ENCODE assay signal across 1 cellular context in the genomic region with DNA sequence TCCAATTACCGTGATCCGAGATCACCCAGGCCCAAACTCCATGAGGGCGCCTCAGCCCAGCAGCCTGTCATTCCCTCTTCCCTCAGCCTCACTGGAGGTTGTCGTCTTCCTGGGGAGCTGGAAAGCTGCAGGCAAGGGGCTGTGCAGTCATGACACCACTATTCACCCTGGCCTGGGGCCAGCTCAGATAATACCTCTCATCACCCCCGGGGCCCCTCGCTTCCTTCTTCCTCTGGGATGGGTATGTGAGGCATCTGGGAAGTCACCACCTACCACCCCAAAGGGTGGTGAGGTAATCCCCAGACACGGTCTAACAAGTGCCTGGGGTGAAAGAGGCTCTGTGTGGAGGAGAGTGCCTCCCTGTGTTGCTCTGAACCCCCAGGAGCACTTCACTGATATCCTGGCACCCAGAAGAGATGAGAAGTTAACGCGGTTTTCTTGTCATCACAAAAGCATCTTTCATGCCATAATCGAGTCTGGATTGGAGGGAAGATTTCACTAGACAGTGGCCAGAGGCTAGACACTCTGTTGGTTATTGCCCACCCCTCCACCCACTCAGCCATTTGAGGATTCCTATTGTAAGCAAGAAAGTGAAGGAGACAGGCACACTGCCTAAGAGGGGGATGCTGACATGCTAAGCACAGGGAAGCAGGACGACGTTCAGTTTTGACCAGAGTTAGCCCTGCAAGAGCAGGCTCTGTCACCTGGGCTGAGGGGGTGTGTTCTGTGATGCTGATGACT.
TF ChIP-seq lines count a peak whose summit lies in the region.

No MANE protein-coding gene starts in this region.

TF ChIP-seq in HCT116, 20 proteins besides CTCF, POLR2A, EP300 and RAD21:
- TF ChIP-seq POLR2AphosphoS5 (IDR thresholded peaks at IDR 0.05; ENCODE audit: low read depth, low read length): no peak
- TF ChIP-seq ZNF274 (IDR thresholded peaks at IDR 0.05; ENCODE audit: low read depth, low read length): no peak
- no peak for TF ChIP-seq CBX3 (IDR thresholded peaks at IDR 0.05; ENCODE audit: low read depth)
- no peak for TF ChIP-seq SP1 (IDR thresholded peaks at IDR 0.05; ENCODE audit: low read depth)
- TF ChIP-seq, protein P1, sequence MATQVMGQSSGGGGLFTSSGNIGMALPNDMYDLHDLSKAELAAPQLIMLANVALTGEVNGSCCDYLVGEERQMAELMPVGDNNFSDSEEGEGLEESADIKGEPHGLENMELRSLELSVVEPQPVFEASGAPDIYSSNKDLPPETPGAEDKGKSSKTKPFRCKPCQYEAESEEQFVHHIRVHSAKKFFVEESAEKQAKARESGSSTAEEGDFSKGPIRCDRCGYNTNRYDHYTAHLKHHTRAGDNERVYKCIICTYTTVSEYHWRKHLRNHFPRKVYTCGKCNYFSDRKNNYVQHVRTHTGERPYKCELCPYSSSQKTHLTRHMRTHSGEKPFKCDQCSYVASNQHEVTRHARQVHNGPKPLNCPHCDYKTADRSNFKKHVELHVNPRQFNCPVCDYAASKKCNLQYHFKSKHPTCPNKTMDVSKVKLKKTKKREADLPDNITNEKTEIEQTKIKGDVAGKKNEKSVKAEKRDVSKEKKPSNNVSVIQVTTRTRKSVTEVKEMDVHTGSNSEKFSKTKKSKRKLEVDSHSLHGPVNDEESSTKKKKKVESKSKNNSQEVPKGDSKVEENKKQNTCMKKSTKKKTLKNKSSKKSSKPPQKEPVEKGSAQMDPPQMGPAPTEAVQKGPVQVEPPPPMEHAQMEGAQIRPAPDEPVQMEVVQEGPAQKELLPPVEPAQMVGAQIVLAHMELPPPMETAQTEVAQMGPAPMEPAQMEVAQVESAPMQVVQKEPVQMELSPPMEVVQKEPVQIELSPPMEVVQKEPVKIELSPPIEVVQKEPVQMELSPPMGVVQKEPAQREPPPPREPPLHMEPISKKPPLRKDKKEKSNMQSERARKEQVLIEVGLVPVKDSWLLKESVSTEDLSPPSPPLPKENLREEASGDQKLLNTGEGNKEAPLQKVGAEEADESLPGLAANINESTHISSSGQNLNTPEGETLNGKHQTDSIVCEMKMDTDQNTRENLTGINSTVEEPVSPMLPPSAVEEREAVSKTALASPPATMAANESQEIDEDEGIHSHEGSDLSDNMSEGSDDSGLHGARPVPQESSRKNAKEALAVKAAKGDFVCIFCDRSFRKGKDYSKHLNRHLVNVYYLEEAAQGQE (IDR thresholded peaks at IDR 0.05; ENCODE audit: low read depth): no peak
- no peak for TF ChIP-seq TCF7L2 (IDR thresholded peaks at IDR 0.05; ENCODE audit: borderline replicate concordance, extremely low read depth, insufficient read depth, insufficient read length)
- no peak for TF ChIP-seq EZH2 (IDR thresholded peaks at IDR 0.05)
- TF ChIP-seq ZFX (IDR thresholded peaks at IDR 0.05): no peak
- no peak for TF ChIP-seq SRF (IDR thresholded peaks at IDR 0.05; ENCODE audit: low read depth)
- TF ChIP-seq JUND (IDR thresholded peaks at IDR 0.05): no peak
- TF ChIP-seq, protein P2, sequence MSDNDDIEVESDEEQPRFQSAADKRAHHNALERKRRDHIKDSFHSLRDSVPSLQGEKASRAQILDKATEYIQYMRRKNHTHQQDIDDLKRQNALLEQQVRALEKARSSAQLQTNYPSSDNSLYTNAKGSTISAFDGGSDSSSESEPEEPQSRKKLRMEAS (IDR thresholded peaks at IDR 0.05): no peak
- no peak for TF ChIP-seq EZH2phosphoT487 (IDR thresholded peaks at IDR 0.05; ENCODE audit: borderline replicate concordance)
- TF ChIP-seq CEBPB (IDR thresholded peaks at IDR 0.05; ENCODE audit: low read depth): no peak
- TF ChIP-seq FOSL1 (IDR thresholded peaks at IDR 0.05; ENCODE audit: low read depth): no peak
- no peak for TF ChIP-seq EGR1 (IDR thresholded peaks at IDR 0.05; ENCODE audit: low read depth)
- TF ChIP-seq, protein P3, sequence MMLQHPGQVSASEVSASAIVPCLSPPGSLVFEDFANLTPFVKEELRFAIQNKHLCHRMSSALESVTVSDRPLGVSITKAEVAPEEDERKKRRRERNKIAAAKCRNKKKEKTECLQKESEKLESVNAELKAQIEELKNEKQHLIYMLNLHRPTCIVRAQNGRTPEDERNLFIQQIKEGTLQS (IDR thresholded peaks at IDR 0.05): no peak
- no peak for TF ChIP-seq SIN3A (IDR thresholded peaks at IDR 0.05; ENCODE audit: low read depth)
- no peak for TF ChIP-seq ELF1 (IDR thresholded peaks at IDR 0.05; ENCODE audit: borderline replicate concordance, low read depth)
- TF ChIP-seq YY1 (IDR thresholded peaks at IDR 0.05; ENCODE audit: extremely low read depth, insufficient replicate concordance, low read depth, low read length): no peak
- TF ChIP-seq, protein P4, sequence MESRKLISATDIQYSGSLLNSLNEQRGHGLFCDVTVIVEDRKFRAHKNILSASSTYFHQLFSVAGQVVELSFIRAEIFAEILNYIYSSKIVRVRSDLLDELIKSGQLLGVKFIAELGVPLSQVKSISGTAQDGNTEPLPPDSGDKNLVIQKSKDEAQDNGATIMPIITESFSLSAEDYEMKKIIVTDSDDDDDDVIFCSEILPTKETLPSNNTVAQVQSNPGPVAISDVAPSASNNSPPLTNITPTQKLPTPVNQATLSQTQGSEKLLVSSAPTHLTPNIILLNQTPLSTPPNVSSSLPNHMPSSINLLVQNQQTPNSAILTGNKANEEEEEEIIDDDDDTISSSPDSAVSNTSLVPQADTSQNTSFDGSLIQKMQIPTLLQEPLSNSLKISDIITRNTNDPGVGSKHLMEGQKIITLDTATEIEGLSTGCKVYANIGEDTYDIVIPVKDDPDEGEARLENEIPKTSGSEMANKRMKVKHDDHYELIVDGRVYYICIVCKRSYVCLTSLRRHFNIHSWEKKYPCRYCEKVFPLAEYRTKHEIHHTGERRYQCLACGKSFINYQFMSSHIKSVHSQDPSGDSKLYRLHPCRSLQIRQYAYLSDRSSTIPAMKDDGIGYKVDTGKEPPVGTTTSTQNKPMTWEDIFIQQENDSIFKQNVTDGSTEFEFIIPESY (IDR thresholded peaks at IDR 0.05; ENCODE audit: extremely low read depth, insufficient replicate concordance, low read length): no peak
